ENCODE assay signal across 9 cellular contexts in genomic region chr17:58156839-58157803, GRCh38. TPM values are rescaled to one million over a fixed set of nuclear protein-coding genes. Genes with fewer than 3 reads are reported as not detected.
DNase-seq lines count a peak whose midpoint lies in the region; ATAC-seq and TF ChIP-seq lines count a peak whose summit lies in the region.
"Had no signal": no experiment of that assay in that cellular context is flagged by ENCODE, and none has a peak within 500 bp of the region (broad histone marks: within the 10 kb centered on the region; RNA-seq: fewer than 3 reads in every experiment).

No MANE protein-coding gene starts in this region.

- H3K36me3 ChIP-seq in prostate gland (no peaks in the 10 kb centered on the region), transverse colon (no peaks in the 10 kb centered on the region)

- peak overlapping the region; percentile 11 to 30 for H3K4me3 ChIP-seq in prostate gland
- H3K4me3 ChIP-seq in transverse colon = peak overlapping the region; percentile 9 to 52 (median 20)
- H3K4me3 ChIP-seq: SK-N-MC had no signal

- in situ Hi-C loops in transverse colon (cut with MboI; ENCODE audit: low pct_ligation_motif_present in 1 of 4, low pct_unique_long_range_greater_than_20kb in 1 of 4, low sequenced_read_pairs in 3 of 4) = no loop called here

- ATAC-seq in foreskin keratinocyte (peak; percentile 54), GM18873 (IDR thresholded peaks at IDR 0.05; ENCODE audit: low FRiP score, unreplicated experiment) (no peak)

- peak overlapping the region; percentile 82 for H3K4me3 Mint-ChIP-seq in activated T-cell treated with anti-CD3 and anti-CD28 coated beads, Interleukin-2, amount 50 U/mL, for 24 hours

- H3K27ac ChIP-seq in foreskin keratinocyte (no peak overlapping the region), prostate gland (no peak overlapping the region), transverse colon (no peak overlapping the region)
- H3K27ac ChIP-seq: SK-N-MC had no signal

- peaks cover 3% of the 10 kb centered on the region for H3K36me3 Mint-ChIP-seq in activated T-cell treated with anti-CD3 and anti-CD28 coated beads, Interleukin-2, amount 50 U/mL, for 24 hours (ENCODE audit: low read depth)

- H3K27me3 Mint-ChIP-seq in activated T-cell treated with anti-CD3 and anti-CD28 coated beads, Interleukin-2, amount 50 U/mL, for 24 hours = no peaks in the 10 kb centered on the region

- TF ChIP-seq CTCF in foreskin keratinocyte (conservative IDR thresholded peaks at IDR 0.05) = no peak
- no peak for TF ChIP-seq CTCF in prostate gland (IDR thresholded peaks at IDR 0.05)
- TF ChIP-seq CTCF in transverse colon (IDR thresholded peaks at IDR 0.05) = no peak

- peaks cover 51% of the 10 kb centered on the region for H3K4me1 Mint-ChIP-seq in activated T-cell treated with anti-CD3 and anti-CD28 coated beads, Interleukin-2, amount 50 U/mL, for 24 hours (ENCODE audit: low read depth)

- H3K4me1 ChIP-seq in foreskin keratinocyte (no peaks in the 10 kb centered on the region), prostate gland (replicated peaks) (no peaks in the 10 kb centered on the region), transverse colon (peaks cover 3 to 10% (median 7%) of the 10 kb centered on the region in 4 donors)

- 1% methylated on average over 63 of the region's 65 CpGs for WGBS in prostate gland
- 7% methylated on average over 65 of the region's 65 CpGs; no CpG with 5 or more reads in 1 of the 2 donors for WGBS in transverse colon (ENCODE audit: low coverage in 1 of 2), 2 donors

- intact Hi-C loops in prostate gland (cut with DNase I) (no loop called here), transverse colon (cut with DNase I; ENCODE audit: low total_unique reads) (no loop called here)

- no peak for TF ChIP-seq EP300 in transverse colon (IDR thresholded peaks at IDR 0.05; ENCODE audit: low read depth)

- H3K27me3 ChIP-seq in foreskin keratinocyte = peaks cover 93% of the 10 kb centered on the region
- peaks cover 2% of the 10 kb centered on the region for H3K27me3 ChIP-seq in prostate gland (replicated peaks; ENCODE audit: insufficient read depth)
- H3K27me3 ChIP-seq in transverse colon = peaks cover 85% of the 10 kb centered on the region

- H3K27ac Mint-ChIP-seq in activated T-cell treated with anti-CD3 and anti-CD28 coated beads, Interleukin-2, amount 50 U/mL, for 24 hours = peak overlapping the region; percentile 84

- TF ChIP-seq POLR2A in prostate gland (IDR thresholded peaks at IDR 0.05) (no peak), transverse colon (IDR thresholded peaks at IDR 0.05) (no peak)

- H3K9me3 ChIP-seq in prostate gland (no peaks in the 10 kb centered on the region), transverse colon (no peaks in the 10 kb centered on the region)

- DNase-seq in NCI-H2081 (lab: John Stamatoyannopoulos, UW) = peak; percentile 36 to 43
- DNase-seq in NCI-H2081 treated with DMSO at 0.1 percent for 48 hours (lab: John Stamatoyannopoulos, UW) = no peak
- DNase-seq in activated T-cell treated with anti-CD3 and anti-CD28 coated beads, Interleukin-2, amount 50 U/mL, for 24 hours = peak; percentile 77
- DNase-seq in foreskin keratinocyte = no peak
- DNase-seq in prostate gland (ENCODE audit: low spot score) = no peak
- DNase-seq in transverse colon = peak; percentile 12
- no peak for DNase-seq in NK-92 (lab: John Stamatoyannopoulos, UW; ENCODE audit: unreplicated experiment)

- H3K9me3 Mint-ChIP-seq in activated T-cell treated with anti-CD3 and anti-CD28 coated beads, Interleukin-2, amount 50 U/mL, for 24 hours = no peaks in the 10 kb centered on the region

RNA-seq across cellular contexts. Expression of gene OR4D1, which starts 8.9 kb away (rescaled TPM):
- total RNA-seq in foreskin keratinocyte (not detected in 2 replicates), prostate gland (under 1 TPM in 1 of 2 donors, not detected in 1; 0.34 TPM), transverse colon (not detected)
- not detected in 2 replicates for polyA plus RNA-seq in foreskin keratinocyte

RNA-seq across cellular contexts. Expression of gene OR4D2, which starts 9.7 kb away (rescaled TPM):
- total RNA-seq in foreskin keratinocyte (not detected in 2 replicates), prostate gland (not detected), transverse colon (not detected)
- polyA plus RNA-seq in foreskin keratinocyte = not detected in 2 replicates

RNA-seq across cellular contexts. Expression of gene EPX, which starts 35.4 kb away (rescaled TPM):
- total RNA-seq in foreskin keratinocyte = not detected in 2 replicates
- not detected in 2 replicates for polyA plus RNA-seq in foreskin keratinocyte
- total RNA-seq in prostate gland = not detected
- total RNA-seq in transverse colon = not detected

Comparison
In these comparisons a context has a peak if more than half of its experiments do, and no peak if none do; other contexts are left out.
1. DNase-seq: peak in NCI-H2081 (2 of 2), activated T-cell treated with anti-CD3 and anti-CD28 coated beads, Interleukin-2, amount 50 U/mL, for 24 hours (single experiment) and transverse colon (single experiment); none in NCI-H2081 treated with DMSO at 0.1 percent for 48 hours (single experiment), foreskin keratinocyte (0 of 2), prostate gland (single experiment) and NK-92 (single experiment).